19 cellular contexts compared by ENCODE assay signal in the genomic region with DNA sequence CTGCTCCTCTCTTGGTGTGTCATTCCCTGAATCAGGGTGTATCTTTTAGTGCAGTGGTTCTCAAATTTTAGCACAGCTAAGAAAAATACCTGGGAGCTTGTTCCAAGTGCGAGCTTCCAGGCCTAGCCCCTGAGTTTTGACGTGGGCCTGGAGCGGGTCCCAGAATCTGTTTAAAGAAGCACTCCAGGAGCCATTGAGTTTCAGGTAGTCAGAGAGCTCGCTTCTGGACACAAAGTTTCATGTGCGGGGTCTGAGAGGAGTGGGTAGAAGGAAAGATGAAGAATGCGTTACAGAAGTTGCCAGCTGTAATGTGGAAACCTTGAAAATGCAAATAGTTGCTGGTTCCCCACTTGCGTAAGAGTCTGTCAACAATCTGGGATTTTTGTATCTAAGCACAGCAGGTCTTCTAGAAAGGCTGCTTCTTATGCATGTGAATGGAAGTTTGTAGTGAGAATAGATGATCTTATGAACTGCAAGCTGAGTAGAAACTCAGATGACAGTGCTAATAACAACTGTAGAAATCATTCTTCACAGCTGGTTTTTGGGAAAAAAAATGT.
DNase-seq lines count a peak whose midpoint lies in the region; ATAC-seq and TF ChIP-seq lines count a peak whose summit lies in the region.
"Had no signal": no experiment of that assay in that cellular context is flagged by ENCODE, and none has a peak within 500 bp of the region (broad histone marks: within the 10 kb centered on the region; RNA-seq: fewer than 3 reads in every experiment).

No MANE protein-coding gene starts in this region.

- WGBS in body of pancreas, 2 donors, result 10 to 16% methylated on average over 6 to 7 of the region's 7 CpGs
- WGBS in prostate gland, result 55% methylated on average over 7 of the region's 7 CpGs

- H3K4me3 Mint-ChIP-seq in GM23338, result no peak overlapping the region
- H3K4me3 Mint-ChIP-seq in T-cell, result no peak overlapping the region
- no peak overlapping the region for H3K4me3 Mint-ChIP-seq in activated CD4-positive, alpha-beta memory T cell treated with anti-CD3 and anti-CD28 coated beads, Interleukin-2, amount 10 ng/mL, durations not matched to agents 7 days and 5 days
- H3K4me3 Mint-ChIP-seq: activated CD4-positive, alpha-beta memory T cell treated with anti-CD3 and anti-CD28 coated beads for 36 hours; brain had no signal

- POLR2A ChIA-PET in T-cell (lab: Charles Lee), result no interaction called here
- POLR2A ChIA-PET in activated CD4-positive, alpha-beta memory T cell treated with anti-CD3 and anti-CD28 coated beads, Interleukin-2, amount 10 ng/mL, durations not matched to agents 7 days and 5 days (lab: Charles Lee), result no interaction called here

- no peaks in the 10 kb centered on the region for H4K20me1 ChIP-seq in GM23338 (replicated peaks; ENCODE audit: insufficient read depth)

- no peaks in the 10 kb centered on the region for H3K79me2 ChIP-seq in GM23338 (replicated peaks; ENCODE audit: insufficient read depth)

- CTCF ChIA-PET in T-cell (lab: Charles Lee), result no interaction called here
- CTCF ChIA-PET in activated CD4-positive, alpha-beta memory T cell treated with anti-CD3 and anti-CD28 coated beads, Interleukin-2, amount 10 ng/mL, durations not matched to agents 7 days and 5 days (lab: Charles Lee), result no interaction called here

- H2AFZ ChIP-seq in GM23338, result no peak overlapping the region

- H3K4me1 Mint-ChIP-seq in GM23338, result peaks cover 26% of the 10 kb centered on the region
- H3K4me1 Mint-ChIP-seq in T-cell, result peaks cover 24 to 34% (median 27%) of the 10 kb centered on the region in 3 donors
- H3K4me1 Mint-ChIP-seq in activated CD4-positive, alpha-beta memory T cell treated with anti-CD3 and anti-CD28 coated beads, Interleukin-2, amount 10 ng/mL, durations not matched to agents 7 days and 5 days, result peaks cover 23% of the 10 kb centered on the region

- H3K4me2 ChIP-seq in GM23338, result no peak overlapping the region; the same call in 1 of the 2 replicates

- no peaks in the 10 kb centered on the region for H3K9me3 ChIP-seq in body of pancreas
- no peaks in the 10 kb centered on the region for H3K9me3 ChIP-seq in prostate gland
- H3K9me3 ChIP-seq: suprapubic skin had no signal

- H3K27me3 ChIP-seq in GM23338 (ENCODE audit: insufficient read depth) (no peaks in the 10 kb centered on the region), body of pancreas (no peaks in the 10 kb centered on the region), prostate gland (replicated peaks; ENCODE audit: insufficient read depth) (no peaks in the 10 kb centered on the region)
- H3K27me3 ChIP-seq: suprapubic skin had no signal

- H3K27ac Mint-ChIP-seq in GM23338 (peak overlapping the region; percentile 41; the same call in 1 of the 2 replicates), T-cell (no peak overlapping the region)
- no peak overlapping the region for H3K27ac Mint-ChIP-seq in activated CD4-positive, alpha-beta memory T cell treated with anti-CD3 and anti-CD28 coated beads, Interleukin-2, amount 10 ng/mL, durations not matched to agents 7 days and 5 days
- H3K27ac Mint-ChIP-seq: activated CD4-positive, alpha-beta memory T cell treated with anti-CD3 and anti-CD28 coated beads for 36 hours had no signal

- ATAC-seq in GM23338 (no peak), body of pancreas (no peak), T-cell (replicated peaks in 1 of 4) (no peak)
- ATAC-seq: HCT116 had no signal

- intact Hi-C loops in body of pancreas (cut with DNase I), result no loop called here
- intact Hi-C loops in prostate gland (cut with DNase I), result no loop called here

- H3K9me3 Mint-ChIP-seq in GM23338 (no peaks in the 10 kb centered on the region), T-cell (no peaks in the 10 kb centered on the region)
- no peaks in the 10 kb centered on the region for H3K9me3 Mint-ChIP-seq in activated CD4-positive, alpha-beta memory T cell treated with anti-CD3 and anti-CD28 coated beads, Interleukin-2, amount 10 ng/mL, durations not matched to agents 7 days and 5 days
- H3K9me3 Mint-ChIP-seq: activated CD4-positive, alpha-beta memory T cell treated with anti-CD3 and anti-CD28 coated beads for 36 hours; brain had no signal

- H3K27me3 Mint-ChIP-seq in GM23338 (ENCODE audit: insufficient read depth, low read depth, poor library complexity) (no peaks in the 10 kb centered on the region), T-cell (no peaks in the 10 kb centered on the region)
- no peaks in the 10 kb centered on the region for H3K27me3 Mint-ChIP-seq in activated CD4-positive, alpha-beta memory T cell treated with anti-CD3 and anti-CD28 coated beads, Interleukin-2, amount 10 ng/mL, durations not matched to agents 7 days and 5 days
- H3K27me3 Mint-ChIP-seq: activated CD4-positive, alpha-beta memory T cell treated with anti-CD3 and anti-CD28 coated beads for 36 hours had no signal

- no peak overlapping the region for H3K4me3 ChIP-seq in GM23338
- H3K4me3 ChIP-seq in body of pancreas, result no peak overlapping the region
- no peak overlapping the region for H3K4me3 ChIP-seq in prostate gland
- H3K4me3 ChIP-seq: suprapubic skin had no signal

- H3K36me3 Mint-ChIP-seq in GM23338 (ENCODE audit: low read depth) (peaks cover 11% of the 10 kb centered on the region; the same call in 2 of the 3 replicates), T-cell (peaks cover 6% of the 10 kb centered on the region)
- peaks cover 2% of the 10 kb centered on the region for H3K36me3 Mint-ChIP-seq in activated CD4-positive, alpha-beta memory T cell treated with anti-CD3 and anti-CD28 coated beads, Interleukin-2, amount 10 ng/mL, durations not matched to agents 7 days and 5 days (ENCODE audit: low read depth)

- DNase-seq in GM23338 (ENCODE audit: low spot score), result no peak
- DNase-seq in body of pancreas, result peak; percentile 31 to 58 (median 34)
- DNase-seq in iris pigment epithelial cell (ENCODE audit: low read depth), result peak; percentile 27
- peak; percentile 19 for DNase-seq in prostate gland (ENCODE audit: low spot score)
- no peak for DNase-seq in SIG-M5 treated with dmso at 0.1 percent for 504 hours (lab: John Stamatoyannopoulos, UW; ENCODE audit: unreplicated experiment)
- DNase-seq in activated CD4-positive, CD25-positive, alpha-beta regulatory T cell (lab: John Stamatoyannopoulos, UW), result no peak
- DNase-seq in T-cell, result no peak
- DNase-seq in activated CD4-positive, alpha-beta memory T cell treated with anti-CD3 and anti-CD28 coated beads, Interleukin-2, amount 10 ng/mL, durations not matched to agents 7 days and 5 days, result no peak
- DNase-seq: activated CD4-positive, alpha-beta memory T cell treated with anti-CD3 and anti-CD28 coated beads for 36 hours; effector CD8-positive, alpha-beta T cell; mammary epithelial cell; NCI-H1092; NCI-H187; NCI-H69 had no signal

- no peaks in the 10 kb centered on the region for H3K36me3 ChIP-seq in GM23338 (ENCODE audit: insufficient read depth)
- no peaks in the 10 kb centered on the region for H3K36me3 ChIP-seq in body of pancreas (replicated peaks in 1 of 2; ENCODE audit: insufficient read depth in 1 of 2, low read depth in 2 of 2)
- no peaks in the 10 kb centered on the region for H3K36me3 ChIP-seq in prostate gland
- H3K36me3 ChIP-seq: suprapubic skin had no signal

- no peak for TF ChIP-seq CTCF in GM23338 (conservative IDR thresholded peaks at IDR 0.05; ENCODE audit: low read depth in 2 of 2)
- TF ChIP-seq CTCF in body of pancreas (IDR thresholded peaks at IDR 0.05), result no peak
- TF ChIP-seq CTCF in prostate gland (IDR thresholded peaks at IDR 0.05), result no peak

- H3K9me2 ChIP-seq in GM23338 (ENCODE audit: insufficient read depth), result no peaks in the 10 kb centered on the region

- TF ChIP-seq POLR2A in body of pancreas (IDR thresholded peaks at IDR 0.05) (no peak), prostate gland (IDR thresholded peaks at IDR 0.05) (no peak)

- H3K4me1 ChIP-seq in GM23338 (ENCODE audit: insufficient read depth), result peaks cover 9% of the 10 kb centered on the region
- H3K4me1 ChIP-seq in body of pancreas, result peaks cover 22% of the 10 kb centered on the region
- H3K4me1 ChIP-seq in prostate gland (replicated peaks), result no peaks in the 10 kb centered on the region

- peak overlapping the region; percentile 36; the same call in 1 of the 2 replicates for H3K27ac ChIP-seq in GM23338 (ENCODE audit: low read depth)
- peak overlapping the region in 1 of 4 donors; percentile 52 for H3K27ac ChIP-seq in body of pancreas
- peak overlapping the region; percentile 27 to 57 for H3K27ac ChIP-seq in prostate gland
- H3K27ac ChIP-seq: C4-2B, HL-60, suprapubic skin had no signal

- no peaks in the 10 kb centered on the region for H3F3A ChIP-seq in GM23338 (replicated peaks; ENCODE audit: low read depth)

TF ChIP-seq in GM23338, 12 proteins besides CTCF, POLR2A, EP300 and RAD21:
- no peak for TF ChIP-seq CREB1 (CRISPR knock-in tag; IDR thresholded peaks at IDR 0.05; ENCODE audit: low read depth)
- no peak for TF ChIP-seq EZH2 (IDR thresholded peaks at IDR 0.05; ENCODE audit: low read depth, unreplicated experiment)
- no peak for TF ChIP-seq NANOG (IDR thresholded peaks at IDR 0.05; ENCODE audit: borderline replicate concordance)
- TF ChIP-seq EZH2phosphoT487 (IDR thresholded peaks at IDR 0.05; ENCODE audit: unreplicated experiment), result no peak
- TF ChIP-seq POLR2AphosphoS5 (IDR thresholded peaks at IDR 0.05; ENCODE audit: low read depth), result no peak
- no peak for TF ChIP-seq ZNF114 (CRISPR knock-in tag; IDR thresholded peaks at IDR 0.05)

Comparison
In these comparisons a context has a peak if more than half of its experiments do, and no peak if none do; other contexts are left out.
1. DNase-seq: peak in body of pancreas (4 of 4), iris pigment epithelial cell (single experiment) and prostate gland (single experiment); none in GM23338 (single experiment), SIG-M5 treated with dmso at 0.1 percent for 504 hours (single experiment), activated CD4-positive, CD25-positive, alpha-beta regulatory T cell (0 of 4), T-cell (0 of 34) and activated CD4-positive, alpha-beta memory T cell treated with anti-CD3 and anti-CD28 coated beads, Interleukin-2, amount 10 ng/mL, durations not matched to agents 7 days and 5 days (single experiment).